10 cellular contexts compared by ENCODE assay signal in the genomic region with DNA sequence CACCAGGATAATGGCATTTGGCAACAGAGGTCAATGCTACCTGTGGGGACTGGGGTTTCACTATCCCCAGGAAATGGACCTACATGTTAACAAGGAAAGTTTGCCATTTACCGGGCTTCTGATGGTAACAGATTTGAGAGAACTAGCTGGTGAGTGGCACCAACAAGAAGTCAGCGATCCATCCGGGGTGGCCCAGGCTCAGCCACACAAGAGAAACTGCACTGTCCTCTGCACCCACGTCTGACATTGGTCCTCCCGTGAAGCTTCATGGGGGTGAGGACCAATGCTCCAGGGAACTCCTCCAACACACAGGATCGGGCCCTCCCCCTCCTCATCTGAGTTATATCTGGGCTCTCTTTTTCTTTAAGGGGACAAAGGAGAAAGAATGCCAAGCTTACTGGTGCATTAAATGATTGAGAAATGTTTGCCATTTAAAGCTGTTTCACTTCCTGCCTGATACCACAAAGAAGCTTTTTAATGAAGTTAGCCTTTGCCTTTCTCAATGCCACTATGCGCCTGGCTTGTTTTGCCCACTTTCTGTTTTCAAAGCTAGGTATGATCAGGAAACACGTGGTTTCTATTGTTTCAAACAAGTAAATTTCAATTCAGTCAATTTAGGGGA.
DNase-seq lines count a peak whose midpoint lies in the region; ATAC-seq, FAIRE-seq and TF ChIP-seq lines count a peak whose summit lies in the region.
"Had no signal": no experiment of that assay in that cellular context is flagged by ENCODE, and none has a peak within 500 bp of the region (broad histone marks: within the 10 kb centered on the region; RNA-seq: fewer than 3 reads in every experiment).

No MANE protein-coding gene starts in this region.

- FAIRE-seq in RCC 7860 (lab: Jason Lieb, UNC) (peak; percentile 66), frontal cortex (lab: Jason Lieb, UNC) (no peak)
- FAIRE-seq: G401.6 had no signal

- H3K27me3 ChIP-seq in mammary epithelial cell (ENCODE audit: insufficient read depth, low read length), result no peaks in the 10 kb centered on the region
- no peaks in the 10 kb centered on the region for H3K27me3 ChIP-seq in adrenal gland

- no peaks in the 10 kb centered on the region for H3K36me3 ChIP-seq in mammary epithelial cell (ENCODE audit: insufficient read depth, low read length)
- H3K36me3 ChIP-seq in adrenal gland (replicated peaks in 1 of 2), result no peaks in the 10 kb centered on the region

- DNase-seq in MCF 10A (ENCODE audit: unreplicated experiment) (peak; percentile 42), mammary epithelial cell (no peak), RCC 7860 (ENCODE audit: low spot score) (peak; percentile 42), left lobe of liver (ENCODE audit: low spot score) (peak; percentile 53), posterior vena cava (ENCODE audit: low spot score) (no peak), frontal cortex (ENCODE audit: low spot score in 2 of 2) (no peak), adrenal gland (no peak)

- no peak overlapping the region for H3K4me2 ChIP-seq in mammary epithelial cell (ENCODE audit: insufficient read depth, low read depth, low read length)

- H3K9me3 Mint-ChIP-seq in MCF 10A (ENCODE audit: unreplicated experiment), result peaks cover 6% of the 10 kb centered on the region

- in situ Hi-C loops in mammary epithelial cell (cut with MboI; ENCODE audit: low sequenced_read_pairs in 2 of 2), result no loop called here

- WGBS in mammary epithelial cell (ENCODE audit: low coverage, missing lambda C conversion rate), result 52% methylated on average over 6 of the region's 8 CpGs
- 60 to 89% (median 70%) methylated on average over 8 of the region's 8 CpGs for WGBS in adrenal gland, 4 donors

- no peak overlapping the region for H3K9ac ChIP-seq in mammary epithelial cell (ENCODE audit: insufficient read depth, low read length)

- no peaks in the 10 kb centered on the region for H4K20me1 ChIP-seq in mammary epithelial cell (ENCODE audit: insufficient read depth, low read length)

- TF ChIP-seq CTCF in MCF 10A (IDR thresholded peaks at IDR 0.05; ENCODE audit: unreplicated experiment) (no peak), mammary epithelial cell (conservative IDR thresholded peaks at IDR 0.05 in 1 of 2, IDR thresholded peaks at IDR 0.05 in 1 of 2; ENCODE audit: extremely low read depth in 1 of 2, insufficient read depth in 1 of 2, low read depth in 1 of 2, low read length in 2 of 2) (no peak), adrenal gland (IDR thresholded peaks at IDR 0.05) (no peak)

- peak; percentile 37 for ATAC-seq in HG02970 (IDR thresholded peaks at IDR 0.05; ENCODE audit: low FRiP score, unreplicated experiment)
- ATAC-seq in left lobe of liver, result peak; percentile 5

- CTCF ChIA-PET in MCF 10A (lab: Yijun Ruan, JAX) (interaction anchor here (0.7 kb wide), 1 partner anchor 179 kb away, joined by 3 read pairs; no protein-coding TSS in a partner anchor), mammary epithelial cell (lab: Charles Lee; ENCODE audit: low non-redundant PET) (no interaction called here)

- dilution Hi-C loops in mammary epithelial cell (cut with HindIII; ENCODE audit: low sequenced_read_pairs), result no loop called here

- H3K27ac ChIP-seq in mammary epithelial cell (ENCODE audit: insufficient read depth, low read depth, low read length), result no peak overlapping the region
- H3K27ac ChIP-seq in adrenal gland, result peak overlapping the region in 1 of 5 donors; percentile 18

- no peaks in the 10 kb centered on the region for H3K79me2 ChIP-seq in mammary epithelial cell (ENCODE audit: insufficient read depth, low read length)

- POLR2A ChIA-PET in MCF 10A (lab: Yijun Ruan, JAX), result interaction anchor here (0.6 kb wide), 1 partner anchor 107 kb away, joined by 3 read pairs; no protein-coding TSS in a partner anchor

- no peak for TF ChIP-seq POLR2A in adrenal gland (IDR thresholded peaks at IDR 0.05)

- no peak overlapping the region for H3K4me3 Mint-ChIP-seq in MCF 10A (ENCODE audit: unreplicated experiment)

- intact Hi-C loops in MCF 10A (cut with micrococcal nuclease) (no loop called here), mammary epithelial cell (cut with micrococcal nuclease) (no loop called here), posterior vena cava (cut with DNase I) (no loop called here), adrenal gland (cut with DNase I) (no loop called here)

- H3K4me1 ChIP-seq in mammary epithelial cell (ENCODE audit: insufficient read depth, low read length) (no peaks in the 10 kb centered on the region), adrenal gland (replicated peaks in 1 of 2) (peaks cover 0 to 16% of the 10 kb centered on the region in 2 donors)

- no peaks in the 10 kb centered on the region for H3K27me3 Mint-ChIP-seq in MCF 10A (ENCODE audit: insufficient read depth, unreplicated experiment)

- no peaks in the 10 kb centered on the region for H3K36me3 Mint-ChIP-seq in MCF 10A (ENCODE audit: insufficient read depth, unreplicated experiment)

- no peaks in the 10 kb centered on the region for H3K9me3 ChIP-seq in mammary epithelial cell (replicated peaks; ENCODE audit: insufficient read depth, low read length)
- H3K9me3 ChIP-seq in adrenal gland (replicated peaks in 1 of 3), result no peaks in the 10 kb centered on the region

- BruUV-seq in MCF 10A (replicated peaks; lab: Mats Ljungman, UMichigan) (no TSS peak), mammary epithelial cell (replicated peaks; lab: Mats Ljungman, UMichigan) (no TSS peak)

- no peak overlapping the region for H3K27ac Mint-ChIP-seq in MCF 10A (ENCODE audit: low read depth, unreplicated experiment)

- no peak overlapping the region for H2AFZ ChIP-seq in mammary epithelial cell (ENCODE audit: low read depth, low read length)

- no peaks in the 10 kb centered on the region for H3K4me1 Mint-ChIP-seq in MCF 10A (ENCODE audit: insufficient read depth, unreplicated experiment)

- H3K4me3 ChIP-seq in mammary epithelial cell (replicated peaks in 1 of 3; ENCODE audit: insufficient read depth in 1 of 3, low read depth in 2 of 3, low read length in 3 of 3) (no peak overlapping the region), adrenal gland (no peak overlapping the region)
- H3K4me3 ChIP-seq: lung had no signal

Comparison
In these comparisons a context has a peak if more than half of its experiments do, and no peak if none do; other contexts are left out.
1. DNase-seq: peak in MCF 10A (single experiment), RCC 7860 (single experiment) and left lobe of liver (single experiment); none in mammary epithelial cell (single experiment), posterior vena cava (single experiment), frontal cortex (0 of 2) and adrenal gland (0 of 7).